Comparison of ENCODE assay signal across 7 cellular contexts in genomic region chr11:13183094-13183825, GRCh38.
DNase-seq lines count a peak whose midpoint lies in the region; ATAC-seq, FAIRE-seq and TF ChIP-seq lines count a peak whose summit lies in the region.

No MANE protein-coding gene starts in this region.

- no peaks in the 10 kb centered on the region for H3F3A ChIP-seq in OCI-LY1 (ENCODE audit: insufficient read depth, low read length)

- no peaks in the 10 kb centered on the region for H3K79me2 ChIP-seq in OCI-LY1 (ENCODE audit: insufficient read depth, low read length)

- peak; percentile 45 for FAIRE-seq in H54 (lab: Jason Lieb, UNC)

- H3K9me2 ChIP-seq in OCI-LY1 (ENCODE audit: low read depth, low read length): no peaks in the 10 kb centered on the region

- H3K27ac Mint-ChIP-seq in effector memory CD8-positive, alpha-beta T cell: no peak overlapping the region
- no peak overlapping the region for H3K27ac Mint-ChIP-seq in nephron progenitor cell
- no peak overlapping the region for H3K27ac Mint-ChIP-seq in activated T-helper 2 cell treated with anti-CD3 and anti-CD28 coated beads, Interferon-gamma antibody, Interleukin-2, Interleukin-4, amounts not matched to agents 10 μg/mL and 5 μg/mL and 100 μg/mL, durations not matched to agents 14 hours and 24 hours and 36 hours

- peak; percentile 33 for TF ChIP-seq CTCF in OCI-LY1 (IDR thresholded peaks at IDR 0.05; ENCODE audit: low read length)
- peak; percentile 29 for TF ChIP-seq CTCF in nephron progenitor cell (IDR thresholded peaks at IDR 0.05)

- H3K4me1 ChIP-seq in OCI-LY1 (ENCODE audit: insufficient read depth, low read length, severe bottlenecking): no peaks in the 10 kb centered on the region

- peaks cover 2% of the 10 kb centered on the region; the same call in 1 of the 2 replicates for H3K9me3 ChIP-seq in OCI-LY1 (ENCODE audit: low read length)

- no peak overlapping the region for H2AFZ ChIP-seq in OCI-LY1 (ENCODE audit: low read length)

- no peaks in the 10 kb centered on the region for H4K20me1 ChIP-seq in OCI-LY1 (ENCODE audit: insufficient read depth, low read length)

- H3K4me3 Mint-ChIP-seq in effector memory CD8-positive, alpha-beta T cell: peak overlapping the region in 1 of 2 donors; percentile 29
- H3K4me3 Mint-ChIP-seq in nephron progenitor cell: no peak overlapping the region
- H3K4me3 Mint-ChIP-seq in activated T-helper 2 cell treated with anti-CD3 and anti-CD28 coated beads, Interferon-gamma antibody, Interleukin-2, Interleukin-4, amounts not matched to agents 10 μg/mL and 5 μg/mL and 100 μg/mL, durations not matched to agents 14 hours and 24 hours and 36 hours (ENCODE audit: low read depth): no peak overlapping the region

- intact Hi-C loops in activated T-helper 2 cell treated with anti-CD3 and anti-CD28 coated beads, Interferon-gamma antibody, Interleukin-2, Interleukin-4, amounts not matched to agents 10 μg/mL and 5 μg/mL and 100 μg/mL, durations not matched to agents 14 hours and 24 hours and 36 hours (cut with micrococcal nuclease): loop anchor here (2.0 to 5.0 kb wide), 4 partner anchors 24 to 221 kb away; no protein-coding TSS in a partner anchor

- H3K36me3 ChIP-seq in OCI-LY1 (ENCODE audit: insufficient read depth, low read length): no peaks in the 10 kb centered on the region

- peak; percentile 44 for ATAC-seq in effector memory CD8-positive, alpha-beta T cell (replicated peaks)
- no peak for ATAC-seq in HG03280 (IDR thresholded peaks at IDR 0.05; ENCODE audit: unreplicated experiment)

- no peaks in the 10 kb centered on the region for H3K36me3 Mint-ChIP-seq in effector memory CD8-positive, alpha-beta T cell (ENCODE audit: insufficient read depth)
- peaks cover 7% of the 10 kb centered on the region for H3K36me3 Mint-ChIP-seq in nephron progenitor cell (ENCODE audit: low read depth)
- no peaks in the 10 kb centered on the region for H3K36me3 Mint-ChIP-seq in activated T-helper 2 cell treated with anti-CD3 and anti-CD28 coated beads, Interferon-gamma antibody, Interleukin-2, Interleukin-4, amounts not matched to agents 10 μg/mL and 5 μg/mL and 100 μg/mL, durations not matched to agents 14 hours and 24 hours and 36 hours (ENCODE audit: low read depth)

- no peak overlapping the region for H3K9ac ChIP-seq in OCI-LY1 (ENCODE audit: low read length)

- H3K4me2 ChIP-seq in OCI-LY1 (ENCODE audit: low read length): no peak overlapping the region

- no peaks in the 10 kb centered on the region for H3K27me3 ChIP-seq in OCI-LY1 (ENCODE audit: insufficient read depth, low read length)

- peaks cover 0 to 6% of the 10 kb centered on the region in 2 donors for H3K4me1 Mint-ChIP-seq in effector memory CD8-positive, alpha-beta T cell (ENCODE audit: low read depth in 2 of 2)
- H3K4me1 Mint-ChIP-seq in nephron progenitor cell: no peaks in the 10 kb centered on the region
- peaks cover 6% of the 10 kb centered on the region for H3K4me1 Mint-ChIP-seq in activated T-helper 2 cell treated with anti-CD3 and anti-CD28 coated beads, Interferon-gamma antibody, Interleukin-2, Interleukin-4, amounts not matched to agents 10 μg/mL and 5 μg/mL and 100 μg/mL, durations not matched to agents 14 hours and 24 hours and 36 hours (ENCODE audit: low read depth)

- no peak overlapping the region for H3K27ac ChIP-seq in OCI-LY1 (ENCODE audit: low read depth, low read length, poor library complexity, severe bottlenecking)

- DNase-seq in DMS53 (lab: John Stamatoyannopoulos, UW) (peak; percentile 69), H54 (ENCODE audit: insufficient read length, low spot score) (no peak), nephron progenitor cell (no peak)
- no peak for DNase-seq in effector memory CD8-positive, alpha-beta T cell
- no peak for DNase-seq in activated T-helper 2 cell treated with anti-CD3 and anti-CD28 coated beads, Interferon-gamma antibody, Interleukin-2, Interleukin-4, amounts not matched to agents 10 μg/mL and 5 μg/mL and 100 μg/mL, durations not matched to agents 14 hours and 24 hours and 36 hours (ENCODE audit: low spot score)

- no peak overlapping the region for H3K4me3 ChIP-seq in OCI-LY1 (ENCODE audit: low read depth, low read length, poor library complexity, severe bottlenecking)

- H3K27me3 Mint-ChIP-seq in effector memory CD8-positive, alpha-beta T cell: peaks cover 11 to 21% of the 10 kb centered on the region in 2 donors
- H3K27me3 Mint-ChIP-seq in nephron progenitor cell (ENCODE audit: low read depth, poor library complexity): peaks cover 4% of the 10 kb centered on the region
- H3K27me3 Mint-ChIP-seq in activated T-helper 2 cell treated with anti-CD3 and anti-CD28 coated beads, Interferon-gamma antibody, Interleukin-2, Interleukin-4, amounts not matched to agents 10 μg/mL and 5 μg/mL and 100 μg/mL, durations not matched to agents 14 hours and 24 hours and 36 hours (ENCODE audit: low read depth): peaks cover 9% of the 10 kb centered on the region

- H3K9me3 Mint-ChIP-seq in effector memory CD8-positive, alpha-beta T cell: peaks cover 2 to 7% of the 10 kb centered on the region in 2 donors
- peaks cover 15% of the 10 kb centered on the region for H3K9me3 Mint-ChIP-seq in nephron progenitor cell
- H3K9me3 Mint-ChIP-seq in activated T-helper 2 cell treated with anti-CD3 and anti-CD28 coated beads, Interferon-gamma antibody, Interleukin-2, Interleukin-4, amounts not matched to agents 10 μg/mL and 5 μg/mL and 100 μg/mL, durations not matched to agents 14 hours and 24 hours and 36 hours: peaks cover 7% of the 10 kb centered on the region

- no peak for TF ChIP-seq POLR2A in H54 (IDR thresholded peaks at IDR 0.05; ENCODE audit: low read depth, low read length)
